In the genomic region with DNA sequence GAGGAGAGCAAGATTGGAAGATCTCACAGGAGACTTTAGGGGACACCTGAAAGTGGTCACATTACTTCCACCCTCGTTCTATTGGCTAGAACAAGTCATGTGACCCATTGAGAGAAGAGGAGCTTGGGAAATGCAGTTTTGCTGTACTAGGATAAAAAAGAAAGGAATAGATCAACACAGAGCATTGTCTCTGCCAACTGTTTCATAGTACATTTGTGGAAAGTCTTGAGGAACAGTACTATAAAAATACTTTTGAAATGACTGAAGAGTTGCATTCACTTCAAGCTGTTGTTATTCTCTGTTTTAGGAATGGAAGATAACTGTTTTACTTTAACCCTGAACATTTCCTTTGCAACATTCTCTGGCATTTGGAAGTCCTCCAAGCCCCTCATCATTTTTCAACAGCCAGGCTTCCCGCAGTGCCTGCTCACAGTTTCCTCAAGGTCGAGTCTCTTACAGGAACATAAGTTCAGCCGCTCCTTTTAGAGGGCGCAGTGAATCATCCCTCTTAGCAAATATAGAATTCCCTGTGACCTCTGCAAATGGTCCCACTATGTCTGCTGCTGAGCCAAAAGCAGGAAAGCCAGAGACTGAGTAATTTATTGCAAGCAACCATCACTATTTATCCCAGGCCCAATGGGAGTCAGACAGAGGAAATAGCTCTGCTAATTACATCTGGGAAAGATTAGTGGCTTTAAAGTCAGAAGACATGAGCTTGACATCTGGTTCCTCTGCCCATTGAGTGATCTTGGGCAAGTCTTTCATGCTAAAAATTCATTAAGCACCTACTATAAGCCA, we compare ENCODE assay signal across 8 cellular contexts. TPM values are rescaled to one million over a fixed set of nuclear protein-coding genes. Genes with fewer than 3 reads are reported as not detected.
A peak's percentile ranks its signal among the peaks of the same experiment; 100 is the strongest.
DNase-seq lines count a peak whose midpoint lies in the region; ATAC-seq and TF ChIP-seq lines count a peak whose summit lies in the region.

No MANE protein-coding gene starts in this region.

- H3K27ac ChIP-seq in ovary: peak overlapping the region in 1 of 2 donors; percentile 41

- no peaks in the 10 kb centered on the region for H3K36me3 ChIP-seq in ovary

- 1 to 7% (median 3%) methylated on average over 5 of the region's 5 CpGs for WGBS in ovary, 3 donors

- TF ChIP-seq POLR2A in ovary (IDR thresholded peaks at IDR 0.05): no peak

- TF ChIP-seq EP300 in ovary (IDR thresholded peaks at IDR 0.05): peak; percentile 90

- H3K4me1 ChIP-seq in ovary (ENCODE audit: insufficient read depth): peaks cover 3% of the 10 kb centered on the region

- H3K27me3 ChIP-seq in ovary: no peaks in the 10 kb centered on the region

- peak; percentile 100 for DNase-seq in AG10803 (ENCODE audit: low read depth)
- peak; percentile 47 for DNase-seq in SK-N-DZ (ENCODE audit: low spot score)
- DNase-seq in foreskin fibroblast: peak; percentile 99
- DNase-seq in ovary: peak; percentile 69 to 86 (median 73)
- DNase-seq in NCI-H1694 treated with DMSO at 0.1 percent for 48 hours (lab: John Stamatoyannopoulos, UW): no peak
- DNase-seq in T-helper 2 cell: no peak

- TF ChIP-seq CTCF in AG10803 (conservative IDR thresholded peaks at IDR 0.05; ENCODE audit: low read length): no peak
- no peak for TF ChIP-seq CTCF in foreskin fibroblast (IDR thresholded peaks at IDR 0.05; ENCODE audit: low read depth, low read length)
- TF ChIP-seq CTCF in ovary (IDR thresholded peaks at IDR 0.05): no peak

- ATAC-seq in GM21515 (IDR thresholded peaks at IDR 0.05; ENCODE audit: unreplicated experiment) (no peak), GM21576 (IDR thresholded peaks at IDR 0.05; ENCODE audit: unreplicated experiment) (no peak)

- intact Hi-C loops in ovary (cut with DNase I): no loop called here

- no peak overlapping the region for H3K4me3 ChIP-seq in AG10803 (ENCODE audit: low read length)
- no peak overlapping the region for H3K4me3 ChIP-seq in foreskin fibroblast (ENCODE audit: low read depth in 1 of 2, low read length in 2 of 2)
- H3K4me3 ChIP-seq in ovary: no peak overlapping the region

- no peaks in the 10 kb centered on the region for H3K9me3 ChIP-seq in ovary

RNA-seq across cellular contexts. Expression of gene MRPL32, which starts 40.7 kb away (rescaled TPM):
- 100 and 142 TPM in 2 replicates for polyA plus RNA-seq in SK-N-DZ (2014; cell fraction: cytosol; rRNA removed)
- 260 and 279 TPM in 2 replicates for polyA plus RNA-seq in SK-N-DZ (2014; cell fraction: nucleus; rRNA removed)
- total RNA-seq in ovary: 10 to 100 TPM; 38.8 to 73.0 (median 44.2) TPM
- 10 to 100 TPM; 64.6 to 75.0 TPM for polyA plus RNA-seq in ovary

RNA-seq across cellular contexts. Expression of gene PSMA2, which starts 40.9 kb away (rescaled TPM):
- 303 and 304 TPM in 2 replicates for polyA plus RNA-seq in SK-N-DZ (2014; cell fraction: cytosol; rRNA removed)
- 129 and 240 TPM in 2 replicates for polyA plus RNA-seq in SK-N-DZ (2014; cell fraction: nucleus; rRNA removed)
- total RNA-seq in ovary: 10 to 100 TPM; 43.6 to 76.3 (median 53.7) TPM
- 10 to 100 TPM; 47.2 to 79.0 TPM for polyA plus RNA-seq in ovary

Comparison
In these comparisons a context has a peak if more than half of its experiments do, and no peak if none do; other contexts are left out.
1. DNase-seq: peak in AG10803 (single experiment), SK-N-DZ (single experiment), foreskin fibroblast (2 of 2) and ovary (5 of 5); none in NCI-H1694 treated with DMSO at 0.1 percent for 48 hours (single experiment) and T-helper 2 cell (0 of 5).